8 cellular contexts compared by ENCODE assay signal in genomic region chr22:36480941-36481392, GRCh38. TPM values are rescaled to one million over a fixed set of nuclear protein-coding genes. Genes with fewer than 3 reads are reported as not detected.
DNase-seq lines count a peak whose midpoint lies in the region; ATAC-seq and TF ChIP-seq lines count a peak whose summit lies in the region.

No MANE protein-coding gene starts in this region.

- H3K27ac ChIP-seq in 22Rv1 = peak overlapping the region; percentile 98
- H3K27ac ChIP-seq in ascending aorta = peak overlapping the region; percentile 92 to 99

- peaks cover 8 to 10% of the 10 kb centered on the region in 2 donors for H3K4me1 ChIP-seq in ascending aorta

- intact Hi-C loops in ascending aorta (cut with DNase I) = loop anchor here (10.0 kb wide), 1 partner anchor 326 kb away; no protein-coding TSS in a partner anchor

- H3K27me3 ChIP-seq in H7 (ENCODE audit: control insufficient read depth, insufficient read depth, low read length) (peaks cover 2% of the 10 kb centered on the region; the same call in 1 of the 2 replicates), ascending aorta (no peaks in the 10 kb centered on the region)

- peak overlapping the region; percentile 75 for H3K4me3 ChIP-seq in H7 (ENCODE audit: insufficient read depth, low read depth, low read length)
- H3K4me3 ChIP-seq in ascending aorta = peak overlapping the region; percentile 58 to 77

- peaks cover 18% of the 10 kb centered on the region for H3K4me1 Mint-ChIP-seq in memory B cell

- peaks cover 5% of the 10 kb centered on the region for H3K36me3 ChIP-seq in H7 (replicated peaks; ENCODE audit: control insufficient read depth, insufficient read depth, low read length)
- H3K36me3 ChIP-seq in ascending aorta = peaks cover 32 to 33% of the 10 kb centered on the region in 2 donors

- peaks cover 10% of the 10 kb centered on the region for H3K36me3 Mint-ChIP-seq in memory B cell

- H3K9me3 Mint-ChIP-seq in memory B cell = no peaks in the 10 kb centered on the region

- no peak for DNase-seq in H7
- DNase-seq in ascending aorta (ENCODE audit: low spot score in 2 of 2) = no peak
- DNase-seq in memory B cell (ENCODE audit: low spot score in 2 of 2) = no peak
- DNase-seq in OCI-M1 (lab: John Stamatoyannopoulos, UW) = no peak
- no peak for DNase-seq in T1000 (lab: John Stamatoyannopoulos, UW)

- no peaks in the 10 kb centered on the region for H3K9me3 ChIP-seq in ascending aorta

- no peaks in the 10 kb centered on the region for H3K27me3 Mint-ChIP-seq in memory B cell

- H3K4me3 Mint-ChIP-seq in memory B cell = peak overlapping the region; percentile 95

- ATAC-seq in memory B cell (ENCODE audit: low read depth) (no peak), GM19351 (IDR thresholded peaks at IDR 0.05; ENCODE audit: unreplicated experiment) (no peak), HG03521 (IDR thresholded peaks at IDR 0.05; ENCODE audit: unreplicated experiment) (no peak)

- no peak for TF ChIP-seq CTCF in 22Rv1 (IDR thresholded peaks at IDR 0.05)
- no peak for TF ChIP-seq CTCF in ascending aorta (IDR thresholded peaks at IDR 0.05)

- peak overlapping the region; percentile 97 for H3K27ac Mint-ChIP-seq in memory B cell

RNA-seq across cellular contexts. Expression of gene TXN2, which starts 0.5 kb away (rescaled TPM):
- total RNA-seq in H7 (2014; rRNA removed; shearing (Covaris generic)) = 22.4 and 29.8 TPM in 2 replicates
- 16.2 TPM for total RNA-seq in ascending aorta

RNA-seq across cellular contexts. Expression of gene FOXRED2, which starts 25.9 kb away (rescaled TPM):
- total RNA-seq in H7 (2014; rRNA removed; shearing (Covaris generic)) = 12.5 and 18.3 TPM in 2 replicates
- total RNA-seq in ascending aorta = 25.9 TPM

RNA-seq across cellular contexts. Expression of gene EIF3D, which starts 48.0 kb away (rescaled TPM):
- 414 and 429 TPM in 2 replicates for total RNA-seq in H7 (2014; rRNA removed; shearing (Covaris generic))
- 212 TPM for total RNA-seq in ascending aorta
